In the genomic region with DNA sequence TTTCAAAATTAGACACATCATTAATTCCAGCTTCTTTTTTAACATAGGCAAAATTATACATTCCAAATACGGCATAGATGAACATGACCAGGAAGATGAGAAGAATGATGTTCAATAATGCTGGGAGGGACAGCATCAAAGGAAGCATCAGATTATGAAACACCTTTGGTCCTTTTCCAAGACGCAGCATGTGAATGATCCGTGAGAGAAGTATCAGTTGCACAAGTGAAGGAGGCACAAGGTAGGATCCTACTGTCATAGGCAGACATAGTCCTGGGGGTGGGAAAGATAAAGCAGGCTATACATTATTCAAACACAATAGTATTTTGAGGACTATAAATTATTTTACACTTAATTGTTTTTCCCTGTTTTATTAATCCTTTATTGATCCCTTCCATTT, we compare ENCODE assay signal across 7 cellular contexts. TPM values are rescaled to one million over a fixed set of nuclear protein-coding genes. Genes with fewer than 3 reads are reported as not detected.
"Had no signal": no experiment of that assay in that cellular context is flagged by ENCODE, and none has a peak within 500 bp of the region (broad histone marks: within the 10 kb centered on the region; RNA-seq: fewer than 3 reads in every experiment).

No MANE protein-coding gene starts in this region.

- H3K9me3 Mint-ChIP-seq: GM23338, H9, IgD-negative memory B cell had no signal

- H3K27ac Mint-ChIP-seq: GM23338, H9, IgD-negative memory B cell had no signal

- H3K4me3 Mint-ChIP-seq: GM23338, H9, IgD-negative memory B cell had no signal

- H3K4me2 ChIP-seq: GM23338 had no signal

- FAIRE-seq: H1, H54, HTR-8/SVneo had no signal

- H2AFZ ChIP-seq: GM23338 had no signal

- DNase-seq: H9, HCEC 1CT had no signal

- H3K36me3 Mint-ChIP-seq: IgD-negative memory B cell had no signal

- H3K4me1 Mint-ChIP-seq: GM23338, IgD-negative memory B cell had no signal

- H3K4me3 ChIP-seq: GM23338 had no signal

- ATAC-seq: GM23338 had no signal

- H3K27me3 Mint-ChIP-seq: IgD-negative memory B cell had no signal

RNA-seq across cellular contexts. Expression of gene SCN9A, which starts 30.6 kb away (rescaled TPM):
- polyA plus RNA-seq: IgD-negative memory B cell had no signal
